ENCODE assay signal across 8 cellular contexts in genomic region chr18:36298113-36298701, GRCh38. TPM values are rescaled to one million over a fixed set of nuclear protein-coding genes. Genes with fewer than 3 reads are reported as not detected.
A peak's percentile ranks its signal among the peaks of the same experiment; 100 is the strongest.
DNase-seq lines count a peak whose midpoint lies in the region; ATAC-seq, FAIRE-seq and TF ChIP-seq lines count a peak whose summit lies in the region.

No MANE protein-coding gene starts in this region.

- 10% methylated on average over 26 of the region's 67 CpGs for WGBS in GM12878 (ENCODE audit: insufficient coverage, insufficient replicate concordance, low lambda C conversion rate, missing lambda C conversion rate)
- WGBS in upper lobe of left lung, 2 donors, result 13 to 14% methylated on average over 8 of the region's 67 CpGs

- BruUV-seq in GM12878 (replicated peaks; lab: Mats Ljungman, UMichigan), result no TSS peak

- peak overlapping the region; percentile 51 for H2AFZ ChIP-seq in GM12878 (ENCODE audit: control insufficient read depth, low read depth, low read length)

- DNase-seq in GM12878 (ENCODE audit: low read depth, low spot score) (no peak), left lobe of liver (ENCODE audit: low spot score) (no peak), upper lobe of left lung (peak in 1 of 2 donors; percentile 86), T-helper 2 cell (no peak), pons (ENCODE audit: low spot score) (no peak)

- intact Hi-C loops in GM12878 (cut with micrococcal nuclease; ENCODE audit: unreplicated experiment), result loop anchor here (2.0 to 10.0 kb wide), 3 partner anchors 69 to 367 kb away; no protein-coding TSS in a partner anchor

- no peaks in the 10 kb centered on the region for H4K20me1 ChIP-seq in GM12878 (ENCODE audit: control insufficient read depth, insufficient read depth)

- H3K4me1 ChIP-seq in GM12878 (ENCODE audit: control insufficient read depth, insufficient read depth, low read length) (no peaks in the 10 kb centered on the region), upper lobe of left lung (peaks cover 15 to 27% (median 23%) of the 10 kb centered on the region in 4 donors)

- no peaks in the 10 kb centered on the region for H3K9me3 ChIP-seq in GM12878 (replicated peaks; ENCODE audit: control insufficient read depth, insufficient read depth, low read length)
- no peaks in the 10 kb centered on the region for H3K9me3 ChIP-seq in upper lobe of left lung

- SMC1A ChIA-PET in GM12878 (lab: Charles Lee; ENCODE audit: uncharacterized antibody, unreplicated experiment), result interaction anchor here (0.7 to 12.6 kb wide), 15 partner anchors 9 to 274 kb away, joined by 3 to 212 read pairs (median 12); no protein-coding TSS in a partner anchor

- TF ChIP-seq POLR2A in GM12878 (IDR thresholded peaks at IDR 0.05; ENCODE audit: low read depth, low read length) (no peak), upper lobe of left lung (IDR thresholded peaks at IDR 0.05) (no peak)

- H3K36me3 ChIP-seq in GM12878 (ENCODE audit: control insufficient read depth in 2 of 2, insufficient read depth in 2 of 2, low read length in 1 of 2) (no peaks in the 10 kb centered on the region), upper lobe of left lung (no peaks in the 10 kb centered on the region)

- in situ Hi-C loops in GM12878 (cut with MboI), result no loop called here

- no peak for TF ChIP-seq RAD21 in GM12878 (IDR thresholded peaks at IDR 0.05; ENCODE audit: insufficient read depth, low read depth, low read length)

- no peak for TF ChIP-seq CTCF in GM12878 (IDR thresholded peaks at IDR 0.05 in 2 of 3, conservative IDR thresholded peaks at IDR 0.05 in 1 of 3; ENCODE audit: control insufficient read depth in 2 of 3, extremely low read depth in 1 of 3, insufficient read depth in 1 of 3, low read depth in 3 of 3, low read length in 3 of 3)
- no peak for TF ChIP-seq CTCF in upper lobe of left lung (IDR thresholded peaks at IDR 0.05)

- peak overlapping the region; percentile 39; the same call in 1 of the 2 replicates for H3K9ac ChIP-seq in GM12878 (ENCODE audit: control insufficient read depth, insufficient read depth, low read length)

- H3K4me3 ChIP-seq in GM12878 (peak overlapping the region; percentile 60; the same call in 1 of the 2 replicates), upper lobe of left lung (peak overlapping the region; percentile 44 to 62 (median 52))

- H3K4me2 ChIP-seq in GM12878 (ENCODE audit: control insufficient read depth, insufficient read depth), result peak overlapping the region; percentile 82

- H3K79me2 ChIP-seq in GM12878 (ENCODE audit: control insufficient read depth, insufficient read depth, low read length), result peaks cover 14% of the 10 kb centered on the region

- H3K27ac ChIP-seq in GM12878 (ENCODE audit: control insufficient read depth, insufficient read depth), result no peak overlapping the region
- no peak overlapping the region for H3K27ac ChIP-seq in upper lobe of left lung

- FAIRE-seq in GM12878 (lab: Jason Lieb, UNC), result no peak

- CTCF ChIA-PET in GM12878 (lab: Yijun Ruan, JAX), result interaction anchor here (0.7 to 3.6 kb wide), 13 partner anchors 10 to 274 kb away, joined by 3 to 21 read pairs (median 6); no protein-coding TSS in a partner anchor

- RAD21 ChIA-PET in GM12878 (lab: Charles Lee; ENCODE audit: unreplicated experiment), result interaction anchor here (0.6 to 14.2 kb wide), 30 partner anchors 8 to 815 kb away, joined by 3 to 203 read pairs (median 6); no protein-coding TSS in a partner anchor

- peak; percentile 32 for ATAC-seq in GM18907 (IDR thresholded peaks at IDR 0.05; ENCODE audit: unreplicated experiment)
- ATAC-seq in HG03280 (IDR thresholded peaks at IDR 0.05; ENCODE audit: unreplicated experiment), result peak; percentile 34
- ATAC-seq in GM12878, result peak; percentile 60
- ATAC-seq in left lobe of liver, result peak; percentile 9
- ATAC-seq in upper lobe of left lung (ENCODE audit: low FRiP score in 2 of 2), result peak in 1 of 2 donors; percentile 51
- ATAC-seq in HG03095 (IDR thresholded peaks at IDR 0.05; ENCODE audit: unreplicated experiment), result no peak

- TF ChIP-seq EP300 in GM12878 (IDR thresholded peaks at IDR 0.05; ENCODE audit: borderline replicate concordance in 1 of 2, control insufficient read depth in 1 of 2, low read depth in 2 of 2, low read length in 2 of 2) (no peak), upper lobe of left lung (IDR thresholded peaks at IDR 0.05) (no peak)

- POLR2A ChIA-PET in GM12878 (lab: Charles Lee), result interaction anchor here (0.5 to 6.4 kb wide), 15 partner anchors 9 to 189 kb away, joined by 3 to 51 read pairs (median 3); no protein-coding TSS in a partner anchor

- H3K27me3 ChIP-seq in GM12878 (replicated peaks in 1 of 2; ENCODE audit: control insufficient read depth in 2 of 2, insufficient read depth in 2 of 2, low read length in 1 of 2) (peaks cover 0 to 4% of the 10 kb centered on the region in 2 experiments; a peak in 2 of 4 replicates), upper lobe of left lung (peaks cover 0 to 22% (median 8%) of the 10 kb centered on the region in 4 donors)

TF ChIP-seq in GM12878, 131 proteins besides CTCF, POLR2A, EP300 and RAD21 (continues in another document):
- TF ChIP-seq BHLHE40 (IDR thresholded peaks at IDR 0.05; ENCODE audit: borderline replicate concordance in 1 of 2, low read depth in 2 of 2, low read length in 1 of 2) (peak; percentile 43 to 75; a peak in 3 of 4 replicates), CBX5 (IDR thresholded peaks at IDR 0.05; ENCODE audit: low read depth) (no peak), RB1 (IDR thresholded peaks at IDR 0.05; ENCODE audit: borderline replicate concordance) (0 out of 2 replicates have a peak, but pooled peaks have one; percentile 1), MYB (IDR thresholded peaks at IDR 0.05; ENCODE audit: borderline replicate concordance, low read depth, low read length) (no peak), BACH1 (IDR thresholded peaks at IDR 0.05; ENCODE audit: borderline replicate concordance) (peak; percentile 94; the same call in 1 of the 2 replicates), SMARCA5 (IDR thresholded peaks at IDR 0.05) (no peak), CEBPZ (IDR thresholded peaks at IDR 0.05; ENCODE audit: low read depth, low read length) (no peak), STAT3 (IDR thresholded peaks at IDR 0.05; ENCODE audit: low read depth, low read length) (no peak)

RNA-seq across cellular contexts. Expression of gene FHOD3, which starts 0.7 kb away (rescaled TPM):
- total RNA-seq in GM12878 (2013; cell fraction: nucleolus; rRNA removed), result 195 and 221 TPM in 2 replicates
- total RNA-seq in GM12878 (2014; rRNA removed), result 10.8 and 13.5 TPM in 2 replicates
- 10.3 and 11.0 TPM in 2 replicates for total RNA-seq in GM12878 (2014; rRNA removed; fragmentation: Illumina TruSeq; extraction: Trizol)
- 10.7 and 11.4 TPM in 2 replicates for total RNA-seq in GM12878 (2021)
- 4.8 TPM for polyA plus RNA-seq in GM12878 (2011; ENCODE audit: low read depth)
- polyA plus RNA-seq in GM12878 (2011; rRNA removed), result 26.4 and 26.7 TPM in 2 replicates
- 23.5 and 28.8 TPM in 2 replicates for polyA plus RNA-seq in GM12878 (2011; cell fraction: cytosol; rRNA removed)
- 36.3 and 38.1 TPM in 2 replicates for polyA plus RNA-seq in GM12878 (2011; cell fraction: nucleus; rRNA removed)
- polyA plus RNA-seq in GM12878 (2012), result 5.1 and 7.6 TPM in 2 replicates
- polyA plus RNA-seq in GM12878 (2014; fragmentation: Illumina TruSeq; extraction: Trizol), result 11.6 and 12.8 TPM in 2 replicates
- polyA plus RNA-seq in GM12878 (2014; fragmentation: Nextera tagmentation; extraction: Ambion mirVana), result under 1 TPM; 0.77 to 0.90 TPM
- polyA plus RNA-seq in GM12878 (2014; rRNA removed), result 9.6 and 10.0 TPM in 2 replicates
- 1 to 10 TPM; 2.0 to 2.4 TPM for polyA plus RNA-seq in GM12878 (2016; fragmentation: Nextera tagmentation; extraction: Ambion mirVana)
- polyA minus RNA-seq in GM12878 (2011; rRNA and poly(A)+ RNA removed), result 32.3 and 33.7 TPM in 2 replicates
- 8.4 and 12.8 TPM in 2 replicates for polyA minus RNA-seq in GM12878 (2011; cell fraction: cytosol; rRNA and poly(A)+ RNA removed)
- 31.9 and 49.8 TPM in 2 replicates for polyA minus RNA-seq in GM12878 (2011; cell fraction: nucleus; rRNA and poly(A)+ RNA removed)
- 0.40 TPM for total RNA-seq in left lobe of liver
- total RNA-seq in upper lobe of left lung, result 1 to 10 TPM in 5 of 6 donors, under 1 TPM in 1; 0.40 to 4.8 (median 2.8) TPM
